In the genomic region with DNA sequence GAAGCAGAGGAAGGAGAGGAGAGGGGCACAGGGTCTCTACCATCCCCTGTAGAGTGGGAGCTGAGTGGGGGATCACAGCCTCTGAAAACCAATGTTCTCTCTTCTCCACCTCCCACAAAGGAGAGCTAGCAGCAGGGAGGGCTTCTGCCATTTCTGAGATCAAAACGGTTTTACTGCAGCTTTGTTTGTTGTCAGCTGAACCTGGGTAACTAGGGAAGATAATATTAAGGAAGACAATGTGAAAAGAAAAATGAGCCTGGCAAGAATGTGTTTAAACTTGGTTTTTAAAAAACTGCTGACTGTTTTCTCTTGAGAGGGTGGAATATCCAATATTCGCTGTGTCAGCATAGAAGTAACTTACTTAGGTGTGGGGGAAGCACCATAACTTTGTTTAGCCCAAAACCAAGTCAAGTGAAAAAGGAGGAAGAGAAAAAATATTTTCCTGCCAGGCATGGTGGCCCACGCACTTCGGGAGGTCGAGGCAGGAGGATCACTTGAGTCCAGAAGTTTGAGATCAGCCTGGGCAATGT, we compare ENCODE assay signal across 2 cellular contexts.
TF ChIP-seq lines count a peak whose summit lies in the region.

No MANE protein-coding gene starts in this region.

TF ChIP-seq in A549, 52 proteins besides CTCF, POLR2A, EP300 and RAD21 (continued from another document):
- TF ChIP-seq, protein P1, sequence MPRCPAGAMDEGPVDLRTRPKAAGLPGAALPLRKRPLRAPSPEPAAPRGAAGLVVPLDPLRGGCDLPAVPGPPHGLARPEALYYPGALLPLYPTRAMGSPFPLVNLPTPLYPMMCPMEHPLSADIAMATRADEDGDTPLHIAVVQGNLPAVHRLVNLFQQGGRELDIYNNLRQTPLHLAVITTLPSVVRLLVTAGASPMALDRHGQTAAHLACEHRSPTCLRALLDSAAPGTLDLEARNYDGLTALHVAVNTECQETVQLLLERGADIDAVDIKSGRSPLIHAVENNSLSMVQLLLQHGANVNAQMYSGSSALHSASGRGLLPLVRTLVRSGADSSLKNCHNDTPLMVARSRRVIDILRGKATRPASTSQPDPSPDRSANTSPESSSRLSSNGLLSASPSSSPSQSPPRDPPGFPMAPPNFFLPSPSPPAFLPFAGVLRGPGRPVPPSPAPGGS (IDR thresholded peaks at IDR 0.05): no peak
- TF ChIP-seq HOXA7 (CRISPR knock-in tag; IDR thresholded peaks at IDR 0.05) (no peak), CBX2 (IDR thresholded peaks at IDR 0.05; ENCODE audit: borderline replicate concordance, low read depth) (no peak), JUN (IDR thresholded peaks at IDR 0.05) (no peak)

TF ChIP-seq in GM23338, 12 proteins besides CTCF, POLR2A, EP300 and RAD21:
- TF ChIP-seq, protein P2, sequence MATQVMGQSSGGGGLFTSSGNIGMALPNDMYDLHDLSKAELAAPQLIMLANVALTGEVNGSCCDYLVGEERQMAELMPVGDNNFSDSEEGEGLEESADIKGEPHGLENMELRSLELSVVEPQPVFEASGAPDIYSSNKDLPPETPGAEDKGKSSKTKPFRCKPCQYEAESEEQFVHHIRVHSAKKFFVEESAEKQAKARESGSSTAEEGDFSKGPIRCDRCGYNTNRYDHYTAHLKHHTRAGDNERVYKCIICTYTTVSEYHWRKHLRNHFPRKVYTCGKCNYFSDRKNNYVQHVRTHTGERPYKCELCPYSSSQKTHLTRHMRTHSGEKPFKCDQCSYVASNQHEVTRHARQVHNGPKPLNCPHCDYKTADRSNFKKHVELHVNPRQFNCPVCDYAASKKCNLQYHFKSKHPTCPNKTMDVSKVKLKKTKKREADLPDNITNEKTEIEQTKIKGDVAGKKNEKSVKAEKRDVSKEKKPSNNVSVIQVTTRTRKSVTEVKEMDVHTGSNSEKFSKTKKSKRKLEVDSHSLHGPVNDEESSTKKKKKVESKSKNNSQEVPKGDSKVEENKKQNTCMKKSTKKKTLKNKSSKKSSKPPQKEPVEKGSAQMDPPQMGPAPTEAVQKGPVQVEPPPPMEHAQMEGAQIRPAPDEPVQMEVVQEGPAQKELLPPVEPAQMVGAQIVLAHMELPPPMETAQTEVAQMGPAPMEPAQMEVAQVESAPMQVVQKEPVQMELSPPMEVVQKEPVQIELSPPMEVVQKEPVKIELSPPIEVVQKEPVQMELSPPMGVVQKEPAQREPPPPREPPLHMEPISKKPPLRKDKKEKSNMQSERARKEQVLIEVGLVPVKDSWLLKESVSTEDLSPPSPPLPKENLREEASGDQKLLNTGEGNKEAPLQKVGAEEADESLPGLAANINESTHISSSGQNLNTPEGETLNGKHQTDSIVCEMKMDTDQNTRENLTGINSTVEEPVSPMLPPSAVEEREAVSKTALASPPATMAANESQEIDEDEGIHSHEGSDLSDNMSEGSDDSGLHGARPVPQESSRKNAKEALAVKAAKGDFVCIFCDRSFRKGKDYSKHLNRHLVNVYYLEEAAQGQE (IDR thresholded peaks at IDR 0.05; ENCODE audit: unreplicated experiment): no peak
- TF ChIP-seq NANOG (IDR thresholded peaks at IDR 0.05; ENCODE audit: borderline replicate concordance): no peak
